ENCODE assay signal across 24 cellular contexts in the genomic region with DNA sequence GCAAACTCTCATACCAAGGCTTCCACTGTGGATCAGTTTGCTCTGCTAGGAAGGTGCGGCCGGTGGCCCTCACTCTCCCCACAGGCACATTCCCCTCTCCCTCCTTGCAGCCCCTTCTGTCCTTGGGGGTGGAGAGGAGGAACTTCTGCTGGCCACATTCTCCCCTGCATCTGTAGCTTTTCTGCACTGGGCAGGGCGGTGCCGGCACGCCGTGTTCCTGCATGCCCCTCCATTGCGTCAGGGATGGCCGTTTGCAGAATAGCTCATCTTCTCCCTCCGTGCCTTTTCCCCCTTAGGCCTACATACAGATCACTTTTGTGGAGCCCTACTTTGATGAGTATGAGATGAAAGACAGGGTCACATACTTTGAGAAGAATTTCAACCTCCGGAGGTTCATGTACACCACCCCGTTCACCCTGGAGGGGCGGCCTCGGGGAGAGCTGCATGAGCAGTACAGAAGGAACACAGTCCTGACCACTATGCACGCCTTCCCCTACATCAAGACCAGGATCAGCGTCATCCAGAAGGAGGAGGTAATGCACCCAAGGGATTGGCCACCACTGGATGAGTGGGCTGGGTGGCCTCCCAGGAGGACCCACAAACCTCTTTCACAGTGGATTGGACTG. TPM values are rescaled to one million over a fixed set of nuclear protein-coding genes. Genes with fewer than 3 reads are reported as not detected.
A peak's percentile ranks its signal among the peaks of the same experiment; 100 is the strongest.
DNase-seq lines count a peak whose midpoint lies in the region; ATAC-seq and TF ChIP-seq lines count a peak whose summit lies in the region.
"Had no signal": no experiment of that assay in that cellular context is flagged by ENCODE, and none has a peak within 500 bp of the region (broad histone marks: within the 10 kb centered on the region; RNA-seq: fewer than 3 reads in every experiment).

No MANE protein-coding gene starts in this region.

- no peak overlapping the region for H3K9ac ChIP-seq in MM.1S (ENCODE audit: low read length)

- peaks cover 41% of the 10 kb centered on the region for H3K4me1 Mint-ChIP-seq in activated CD8-positive, alpha-beta T cell treated with anti-CD3 and anti-CD28 coated beads, Interleukin-2, amount 10 ng/mL, durations not matched to agents 7 days and 5 days (ENCODE audit: low read depth)
- peaks cover 24% of the 10 kb centered on the region for H3K4me1 Mint-ChIP-seq in activated CD8-positive, alpha-beta T cell treated with anti-CD3 and anti-CD28 coated beads for 36 hours (ENCODE audit: low read depth)
- peaks cover 11 to 18% of the 10 kb centered on the region in 2 donors for H3K4me1 Mint-ChIP-seq in effector memory CD8-positive, alpha-beta T cell (ENCODE audit: low read depth in 2 of 2)
- H3K4me1 Mint-ChIP-seq in nephron: peaks cover 14% of the 10 kb centered on the region
- H3K4me1 Mint-ChIP-seq: GM23338 had no signal

- no peak for DNase-seq in activated CD8-positive, alpha-beta T cell treated with anti-CD3 and anti-CD28 coated beads, Interleukin-2, amount 10 ng/mL, durations not matched to agents 7 days and 5 days
- no peak for DNase-seq in activated CD8-positive, alpha-beta T cell treated with anti-CD3 and anti-CD28 coated beads for 36 hours
- DNase-seq in MM.1S (no peak), ureter (ENCODE audit: low spot score) (no peak), inferior parietal cortex (ENCODE audit: extremely low spot score) (no peak)
- DNase-seq in effector memory CD8-positive, alpha-beta T cell: no peak
- DNase-seq: activated CD4-positive, alpha-beta T cell treated with anti-CD3 and anti-CD28 coated beads for 4 hours; activated CD8-positive, alpha-beta memory T cell treated with anti-CD3 and anti-CD28 coated beads, Interleukin-2, amount 50 U/mL, for 48 hours; AML-193; brain microvascular endothelial cell; colonic mucosa; COR-L47; GF-D8; KG1; MV-4-11; NCI-H1694; NCI-H526; Peyer's patch; trophoblast cell had no signal

- H3K79me2 ChIP-seq in MM.1S (ENCODE audit: low read length): no peaks in the 10 kb centered on the region

- peaks cover 86% of the 10 kb centered on the region for H3K36me3 Mint-ChIP-seq in activated CD8-positive, alpha-beta T cell treated with anti-CD3 and anti-CD28 coated beads, Interleukin-2, amount 10 ng/mL, durations not matched to agents 7 days and 5 days (ENCODE audit: low read depth)
- peaks cover 66% of the 10 kb centered on the region for H3K36me3 Mint-ChIP-seq in activated CD8-positive, alpha-beta T cell treated with anti-CD3 and anti-CD28 coated beads for 36 hours (ENCODE audit: low read depth)
- H3K36me3 Mint-ChIP-seq in effector memory CD8-positive, alpha-beta T cell (ENCODE audit: insufficient read depth): peaks cover 63% of the 10 kb centered on the region
- H3K36me3 Mint-ChIP-seq in nephron (ENCODE audit: low read depth): no peaks in the 10 kb centered on the region

- intact Hi-C loops in activated CD8-positive, alpha-beta T cell treated with anti-CD3 and anti-CD28 coated beads for 36 hours (cut with micrococcal nuclease): no loop called here

- no peak for TF ChIP-seq CTCF in activated CD8-positive, alpha-beta T cell treated with anti-CD3 and anti-CD28 coated beads for 36 hours (IDR thresholded peaks at IDR 0.05)
- TF ChIP-seq CTCF in MM.1S (IDR thresholded peaks at IDR 0.05; ENCODE audit: low read length) (no peak), nephron (IDR thresholded peaks at IDR 0.05; ENCODE audit: unreplicated experiment in 3 of 3) (no peak)

- H3K9me3 Mint-ChIP-seq in activated CD8-positive, alpha-beta T cell treated with anti-CD3 and anti-CD28 coated beads, Interleukin-2, amount 10 ng/mL, durations not matched to agents 7 days and 5 days (ENCODE audit: insufficient read depth): no peaks in the 10 kb centered on the region
- no peaks in the 10 kb centered on the region for H3K9me3 Mint-ChIP-seq in activated CD8-positive, alpha-beta T cell treated with anti-CD3 and anti-CD28 coated beads for 36 hours
- H3K9me3 Mint-ChIP-seq in effector memory CD8-positive, alpha-beta T cell: no peaks in the 10 kb centered on the region
- peaks cover 2% of the 10 kb centered on the region for H3K9me3 Mint-ChIP-seq in nephron

- H3K27me3 Mint-ChIP-seq in activated CD8-positive, alpha-beta T cell treated with anti-CD3 and anti-CD28 coated beads, Interleukin-2, amount 10 ng/mL, durations not matched to agents 7 days and 5 days (ENCODE audit: low read depth): no peaks in the 10 kb centered on the region
- H3K27me3 Mint-ChIP-seq in activated CD8-positive, alpha-beta T cell treated with anti-CD3 and anti-CD28 coated beads for 36 hours: no peaks in the 10 kb centered on the region
- no peaks in the 10 kb centered on the region for H3K27me3 Mint-ChIP-seq in effector memory CD8-positive, alpha-beta T cell
- H3K27me3 Mint-ChIP-seq in nephron (ENCODE audit: low read depth): peaks cover 3% of the 10 kb centered on the region

- H3K27me3 ChIP-seq in MM.1S (replicated peaks; ENCODE audit: insufficient read depth, low read length): no peaks in the 10 kb centered on the region
- H3K27me3 ChIP-seq: brain microvascular endothelial cell, colonic mucosa, Peyer's patch, SJSA1 had no signal

- no peak for ATAC-seq in activated CD8-positive, alpha-beta T cell treated with anti-CD3 and anti-CD28 coated beads, Interleukin-2, amount 10 ng/mL, durations not matched to agents 7 days and 5 days
- ATAC-seq in activated CD8-positive, alpha-beta T cell treated with anti-CD3 and anti-CD28 coated beads for 36 hours: no peak
- ATAC-seq in effector memory CD8-positive, alpha-beta T cell (replicated peaks): no peak
- ATAC-seq in HG02870 (IDR thresholded peaks at IDR 0.05; ENCODE audit: unreplicated experiment): no peak
- ATAC-seq: GM23338 had no signal

- H3K27ac Mint-ChIP-seq in activated CD8-positive, alpha-beta T cell treated with anti-CD3 and anti-CD28 coated beads, Interleukin-2, amount 10 ng/mL, durations not matched to agents 7 days and 5 days: peak overlapping the region; percentile 69
- no peak overlapping the region for H3K27ac Mint-ChIP-seq in activated CD8-positive, alpha-beta T cell treated with anti-CD3 and anti-CD28 coated beads for 36 hours
- H3K27ac Mint-ChIP-seq in effector memory CD8-positive, alpha-beta T cell: peak overlapping the region; percentile 66 to 67
- peak overlapping the region in 2 of 3 experiments; percentile 72 to 95 for H3K27ac Mint-ChIP-seq in nephron
- H3K27ac Mint-ChIP-seq: GM23338 had no signal

- H3K27ac ChIP-seq in MM.1S (ENCODE audit: low read length): peak overlapping the region; percentile 42; the same call in 1 of the 2 replicates
- H3K27ac ChIP-seq: brain microvascular endothelial cell, colonic mucosa, prostate gland, SJSA1 had no signal

- 0 out of 2 replicates have a peak overlapping the region, but pooled peaks have one; percentile 28 for H3K4me2 ChIP-seq in MM.1S (ENCODE audit: low read depth, low read length)
- H3K4me2 ChIP-seq: GM23338 had no signal

- POLR2A ChIA-PET in activated CD8-positive, alpha-beta T cell treated with anti-CD3 and anti-CD28 coated beads, Interleukin-2, amount 10 ng/mL, durations not matched to agents 7 days and 5 days (lab: Charles Lee): no interaction called here
- POLR2A ChIA-PET in activated CD8-positive, alpha-beta T cell treated with anti-CD3 and anti-CD28 coated beads for 36 hours (lab: Charles Lee): no interaction called here

- H3K9me3 ChIP-seq in MM.1S (replicated peaks; ENCODE audit: insufficient read depth, low read length): no peaks in the 10 kb centered on the region
- H3K9me3 ChIP-seq: colonic mucosa, Peyer's patch, prostate gland, SJSA1 had no signal

- CTCF ChIA-PET in activated CD8-positive, alpha-beta T cell treated with anti-CD3 and anti-CD28 coated beads, Interleukin-2, amount 10 ng/mL, durations not matched to agents 7 days and 5 days (lab: Charles Lee): interaction anchor here (1.3 to 1.7 kb wide), 2 partner anchors 16 to 21 kb away, joined by 4 read pairs; no protein-coding TSS in a partner anchor
- CTCF ChIA-PET in activated CD8-positive, alpha-beta T cell treated with anti-CD3 and anti-CD28 coated beads for 36 hours (lab: Charles Lee): interaction anchor here (1.0 to 1.1 kb wide), 2 partner anchors 9 to 13 kb away, joined by 3 read pairs; no protein-coding TSS in a partner anchor

- H3F3A ChIP-seq in MM.1S (ENCODE audit: insufficient read depth, low read length): peaks cover 20% of the 10 kb centered on the region

- 0 out of 2 replicates have a peak, but pooled peaks cover 7% of the 10 kb centered on the region for H3K36me3 ChIP-seq in MM.1S (replicated peaks; ENCODE audit: insufficient read depth, low read length)
- H3K36me3 ChIP-seq: brain microvascular endothelial cell, colonic mucosa, prostate gland, SJSA1 had no signal

- peaks cover 21% of the 10 kb centered on the region for H3K4me1 ChIP-seq in MM.1S (ENCODE audit: low read length)
- H3K4me1 ChIP-seq: colonic mucosa, Peyer's patch, prostate gland, SJSA1 had no signal

- H3K4me3 Mint-ChIP-seq in activated CD8-positive, alpha-beta T cell treated with anti-CD3 and anti-CD28 coated beads, Interleukin-2, amount 10 ng/mL, durations not matched to agents 7 days and 5 days: no peak overlapping the region
- no peak overlapping the region for H3K4me3 Mint-ChIP-seq in activated CD8-positive, alpha-beta T cell treated with anti-CD3 and anti-CD28 coated beads for 36 hours
- H3K4me3 Mint-ChIP-seq in effector memory CD8-positive, alpha-beta T cell: no peak overlapping the region
- H3K4me3 Mint-ChIP-seq in nephron: no peak overlapping the region
- H3K4me3 Mint-ChIP-seq: GM23338 had no signal

- H4K20me1 ChIP-seq in MM.1S (ENCODE audit: insufficient read depth, low read length): no peaks in the 10 kb centered on the region

- H3K4me3 ChIP-seq in MM.1S (ENCODE audit: low read length): no peak overlapping the region
- H3K4me3 ChIP-seq: colonic mucosa, GM23338, Peyer's patch, prostate gland, SJSA1 had no signal

- H3K9me2 ChIP-seq in MM.1S (replicated peaks; ENCODE audit: insufficient read depth, low read length): no peaks in the 10 kb centered on the region

- no peak overlapping the region for H2AFZ ChIP-seq in MM.1S (ENCODE audit: low read length)
- H2AFZ ChIP-seq: GM23338 had no signal

RNA-seq across cellular contexts. Expression of a gene that starts 58.3 kb away (rescaled TPM):
- 1 to 10 TPM; 3.0 to 3.5 TPM for total RNA-seq in activated CD8-positive, alpha-beta T cell treated with anti-CD3 and anti-CD28 coated beads, Interleukin-2, amount 10 ng/mL, durations not matched to agents 7 days and 5 days
- 1 to 10 TPM; 2.6 to 2.8 TPM for total RNA-seq in activated CD8-positive, alpha-beta T cell treated with anti-CD3 and anti-CD28 coated beads for 36 hours
- total RNA-seq in ureter: 81.1 TPM

Comparison
In these comparisons a context has a peak if more than half of its experiments do, and no peak if none do; other contexts are left out.
1. RNA of a gene that starts 58.3 kb away (total RNA-seq): 81.1 TPM in ureter (single experiment); 3.0 to 3.5 TPM in activated CD8-positive, alpha-beta T cell treated with anti-CD3 and anti-CD28 coated beads, Interleukin-2, amount 10 ng/mL, durations not matched to agents 7 days and 5 days and 2.6 to 2.8 TPM in activated CD8-positive, alpha-beta T cell treated with anti-CD3 and anti-CD28 coated beads for 36 hours; every median in the first group is over 10 times any median in the second.